23 cellular contexts compared by ENCODE assay signal in the genomic region with DNA sequence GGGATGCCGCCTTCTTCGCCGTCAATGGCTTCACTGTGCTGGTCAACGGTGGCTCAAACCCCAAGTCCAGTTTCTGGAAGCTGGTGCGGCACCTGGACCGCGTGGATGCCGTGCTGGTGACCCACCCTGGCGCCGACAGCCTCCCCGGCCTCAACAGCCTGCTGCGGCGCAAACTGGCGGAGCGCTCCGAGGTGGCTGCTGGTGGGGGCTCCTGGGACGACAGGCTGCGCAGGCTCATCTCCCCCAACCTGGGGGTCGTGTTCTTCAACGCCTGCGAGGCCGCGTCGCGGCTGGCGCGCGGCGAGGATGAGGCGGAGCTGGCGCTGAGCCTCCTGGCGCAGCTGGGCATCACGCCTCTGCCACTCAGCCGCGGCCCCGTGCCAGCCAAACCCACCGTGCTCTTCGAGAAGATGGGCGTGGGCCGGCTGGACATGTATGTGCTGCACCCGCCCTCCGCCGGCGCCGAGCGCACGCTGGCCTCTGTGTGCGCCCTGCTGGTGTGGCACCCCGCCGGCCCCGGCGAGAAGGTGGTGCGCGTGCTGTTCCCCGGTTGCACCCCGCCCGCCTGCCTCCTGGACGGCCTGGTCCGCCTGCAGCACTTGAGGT. TPM values are rescaled to one million over a fixed set of nuclear protein-coding genes. Genes with fewer than 3 reads are reported as not detected.
"Had no signal": no experiment of that assay in that cellular context is flagged by ENCODE, and none has a peak within 500 bp of the region (broad histone marks: within the 10 kb centered on the region; RNA-seq: fewer than 3 reads in every experiment).

No MANE protein-coding gene starts in this region.

- DNase-seq: activated CD4-positive, alpha-beta T cell treated with anti-CD3 and anti-CD28 coated beads, Interleukin-2, amount 50 U/mL, for 4 hours; activated CD4-positive, CD25-positive, alpha-beta regulatory T cell; activated naive CD4-positive, alpha-beta T cell; activated T-cell treated with anti-CD3 and anti-CD28 coated beads for 4 hours; activated T-cell treated with anti-CD3 and anti-CD28 coated beads, Interleukin-2, amount 50 U/mL, for 72 hours; body of pancreas; colonic mucosa; effector memory CD8-positive, alpha-beta T cell; foreskin fibroblast; hippocampal formation; left cardiac atrium; left ventricle myocardium superior; mammary epithelial cell; retina; stimulated activated CD4-positive, alpha-beta T cell treated with anti-CD3 and anti-CD28 coated beads, Interleukin-12 subunit alpha, Interleukin-12 subunit beta, amount 100 ng/mL, for 4 hours; stimulated activated CD4-positive, alpha-beta T cell treated with anti-CD3 and anti-CD28 coated beads, Interleukin-4, amount 100 ng/mL, for 1 hour; tibial artery; upper lobe of right lung had no signal

- H3K9me3 ChIP-seq: body of pancreas, colonic mucosa, pancreas, prostate gland, suprapubic skin, tibial artery, upper lobe of right lung had no signal

- H3K4me3 ChIP-seq: body of pancreas, colonic mucosa, pancreas, prostate gland, skin epidermis, suprapubic skin, tibial artery, upper lobe of right lung had no signal

- H3K27me3 ChIP-seq: body of pancreas, colonic mucosa, pancreas, suprapubic skin, tibial artery, upper lobe of right lung had no signal

- H3K4me1 ChIP-seq: colonic mucosa, pancreas, prostate gland had no signal

- H3K27ac ChIP-seq: body of pancreas, colonic mucosa, pancreas, prostate gland, skin epidermis, suprapubic skin, tibial artery, upper lobe of right lung had no signal

- FAIRE-seq: keratinocyte, pancreas had no signal

RNA-seq across cellular contexts. Expression of gene UNC13A, which starts 38.1 kb away (rescaled TPM):
- total RNA-seq: left ventricle myocardium superior had no signal
